15 cellular contexts compared by ENCODE assay signal in genomic region chr2:618591-618990, GRCh38. TPM values are rescaled to one million over a fixed set of nuclear protein-coding genes. Genes with fewer than 3 reads are reported as not detected.
DNase-seq lines count a peak whose midpoint lies in the region; TF ChIP-seq lines count a peak whose summit lies in the region.
"Had no signal": no experiment of that assay in that cellular context is flagged by ENCODE, and none has a peak within 500 bp of the region (broad histone marks: within the 10 kb centered on the region; RNA-seq: fewer than 3 reads in every experiment).

No MANE protein-coding gene starts in this region.

- peaks cover 25% of the 10 kb centered on the region for H3K27me3 Mint-ChIP-seq in osteocyte (ENCODE audit: unreplicated experiment)

- no peak overlapping the region for H3K4me3 ChIP-seq in coronary artery
- H3K4me3 ChIP-seq: GM23338 had no signal

- no peak overlapping the region for H3K27ac Mint-ChIP-seq in osteocyte (ENCODE audit: unreplicated experiment)
- H3K27ac Mint-ChIP-seq: B cell; CD4-positive, alpha-beta T cell; GM23338 had no signal

- peak; percentile 13 for DNase-seq in activated CD8-positive, alpha-beta memory T cell treated with anti-CD3 and anti-CD28 coated beads for 24 hours
- DNase-seq in activated CD8-positive, alpha-beta memory T cell treated with anti-CD3 and anti-CD28 coated beads, Interleukin-2, amount 50 U/mL, for 48 hours = no peak
- DNase-seq in coronary artery (ENCODE audit: low spot score) (peak; percentile 21), islet precursor cell (peak; percentile 27), osteocyte (ENCODE audit: extremely low spot score, unreplicated experiment) (peak; percentile 57), GM13977 (ENCODE audit: low spot score) (no peak), SIG-M5 treated with dmso at 0.1 percent for 504 hours (lab: John Stamatoyannopoulos, UW; ENCODE audit: unreplicated experiment) (no peak), A172 (ENCODE audit: low spot score) (no peak)
- DNase-seq: C1 segment of cervical spinal cord; Calu3; CD4-positive, alpha-beta T cell; DMS 273 treated with DMSO at 0.1 percent for 48 hours; H7 had no signal

- peaks cover 4% of the 10 kb centered on the region for H3K9me3 Mint-ChIP-seq in osteocyte (ENCODE audit: unreplicated experiment)

- in situ Hi-C loops in GM13977 (cut with MboI; ENCODE audit: low pct_unique_long_range_greater_than_20kb, low sequenced_read_pairs, unreplicated experiment) = no loop called here

- H3K4me1 Mint-ChIP-seq in osteocyte (ENCODE audit: unreplicated experiment) = no peaks in the 10 kb centered on the region
- H3K4me1 Mint-ChIP-seq: B cell, GM23338 had no signal

- H3K4me3 Mint-ChIP-seq in osteocyte (ENCODE audit: unreplicated experiment) = no peak overlapping the region
- H3K4me3 Mint-ChIP-seq: B cell; CD4-positive, alpha-beta T cell; GM23338 had no signal

- no peak overlapping the region for H3K27ac ChIP-seq in coronary artery

- H3K36me3 Mint-ChIP-seq in osteocyte (ENCODE audit: unreplicated experiment) = peaks cover 3% of the 10 kb centered on the region

- no peak for TF ChIP-seq CTCF in coronary artery (IDR thresholded peaks at IDR 0.05)
- TF ChIP-seq CTCF in osteocyte (IDR thresholded peaks at IDR 0.05) = no peak
- no peak for TF ChIP-seq CTCF in GM13977 (IDR thresholded peaks at IDR 0.05; ENCODE audit: extremely low read depth, insufficient read depth, missing control alignments)

RNA-seq across cellular contexts. Expression of gene TMEM18, which starts 58.6 kb away (rescaled TPM):
- 28.0 and 32.8 TPM in 2 replicates for total RNA-seq in osteocyte
- total RNA-seq in A172 (2014; rRNA removed; shearing (Covaris generic)) = 32.6 and 75.0 TPM in 2 replicates

Comparison
In these comparisons a context has a peak if more than half of its experiments do, and no peak if none do; other contexts are left out.
1. DNase-seq: peak in activated CD8-positive, alpha-beta memory T cell treated with anti-CD3 and anti-CD28 coated beads for 24 hours (single experiment), coronary artery (single experiment), islet precursor cell (single experiment) and osteocyte (single experiment); none in activated CD8-positive, alpha-beta memory T cell treated with anti-CD3 and anti-CD28 coated beads, Interleukin-2, amount 50 U/mL, for 48 hours (single experiment), GM13977 (single experiment), SIG-M5 treated with dmso at 0.1 percent for 504 hours (single experiment) and A172 (single experiment).